Comparison of ENCODE assay signal across 8 cellular contexts in the genomic region with DNA sequence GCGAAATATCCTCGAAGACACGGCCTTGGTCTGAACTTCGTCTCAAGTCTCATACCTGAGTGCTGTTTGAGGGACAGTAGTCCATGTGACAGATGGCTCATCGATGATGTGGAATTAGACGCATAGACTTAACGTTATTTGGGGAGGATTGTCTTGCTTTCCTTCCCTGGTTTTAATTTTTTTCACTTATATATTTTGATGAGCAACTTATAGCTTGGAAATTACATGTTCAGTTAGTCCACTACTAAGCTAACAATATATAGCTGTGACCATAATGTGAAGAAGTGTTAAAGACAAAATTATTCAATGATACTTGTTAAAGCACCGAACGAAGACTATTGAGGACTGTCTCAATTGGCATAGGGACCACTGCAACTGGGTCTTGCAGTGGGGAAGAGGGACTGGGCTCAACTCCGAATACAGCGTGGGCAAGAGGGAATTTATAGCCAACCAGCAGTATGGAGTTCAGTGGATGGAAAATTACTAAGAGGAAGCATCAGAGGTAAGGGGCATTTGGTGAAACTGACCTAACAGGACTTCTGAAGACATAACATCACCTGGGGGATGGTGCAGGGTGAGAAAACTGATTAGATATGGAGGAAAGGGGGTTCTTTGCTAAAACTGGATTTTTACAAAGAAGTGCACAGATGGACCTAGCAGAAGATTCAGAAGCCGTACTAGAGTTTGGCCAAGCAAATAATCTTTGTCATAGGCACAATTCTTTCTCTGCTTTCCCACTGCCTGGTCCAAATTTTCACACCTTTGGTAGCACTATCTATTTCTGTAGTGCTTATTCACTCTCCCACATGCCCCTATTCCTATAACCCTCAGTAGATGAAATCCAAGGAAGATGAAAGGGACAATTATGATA. TPM values are rescaled to one million over a fixed set of nuclear protein-coding genes. Genes with fewer than 3 reads are reported as not detected.
DNase-seq lines count a peak whose midpoint lies in the region; ATAC-seq, FAIRE-seq and TF ChIP-seq lines count a peak whose summit lies in the region.

No MANE protein-coding gene starts in this region.

- TF ChIP-seq CTCF in WI38 (IDR thresholded peaks at IDR 0.05; ENCODE audit: low read depth, low read length), result peak; percentile 22; the same call in 1 of the 2 replicates

- ATAC-seq in left ventricle myocardium superior (peak; percentile 18), esophagus mucosa (no peak), HG03025 (IDR thresholded peaks at IDR 0.05; ENCODE audit: low FRiP score, unreplicated experiment) (no peak)

- no peak for FAIRE-seq in small intestine (lab: Jason Lieb, UNC)

- no peaks in the 10 kb centered on the region for H3K27me3 Mint-ChIP-seq in activated naive CD4-positive, alpha-beta T cell treated with anti-CD3 and anti-CD28 coated beads, Interleukin-2, amount 50 U/mL, for 24 hours

- WGBS in small intestine, 3 donors, result 21 to 42% (median 27%) methylated on average over 12 of the region's 12 CpGs

- H3K27ac ChIP-seq in small intestine (ENCODE audit: low read depth in 1 of 2, low read length in 1 of 2), result peak overlapping the region; percentile 91 to 96

- no peak for DNase-seq in activated naive CD4-positive, alpha-beta T cell treated with anti-CD3 and anti-CD28 coated beads, Interleukin-2, amount 50 U/mL, for 16 hours
- DNase-seq in left ventricle myocardium superior (no peak), small intestine (no peak), NCI-H1436 treated with DMSO at 0.1 percent for 48 hours (lab: John Stamatoyannopoulos, UW) (no peak)

- H3K36me3 ChIP-seq in small intestine (ENCODE audit: control insufficient read depth in 2 of 2, insufficient read depth in 2 of 2, low read length in 2 of 2), result no peaks in the 10 kb centered on the region

- H3K4me1 Mint-ChIP-seq in activated naive CD4-positive, alpha-beta T cell treated with anti-CD3 and anti-CD28 coated beads, Interleukin-2, amount 50 U/mL, for 24 hours, result peaks cover 51% of the 10 kb centered on the region

- no peaks in the 10 kb centered on the region for H3K9me3 ChIP-seq in small intestine (ENCODE audit: control insufficient read depth, low read depth)

- intact Hi-C loops in left ventricle myocardium superior (cut with micrococcal nuclease), result loop anchor here (5.0 to 10.0 kb wide), 2 partner anchors 80 to 292 kb away; partner anchors contain the start of genes FGFR1OP2 and INTS13

- peaks cover 0 to 5% of the 10 kb centered on the region in 2 donors for H3K4me1 ChIP-seq in small intestine (ENCODE audit: control insufficient read depth in 2 of 2, insufficient read depth in 1 of 2, low read depth in 1 of 2, low read length in 1 of 2)

- H3K27me3 ChIP-seq in small intestine (ENCODE audit: control insufficient read depth in 2 of 2, insufficient read depth in 2 of 2, low read length in 2 of 2), result no peaks in the 10 kb centered on the region

- peaks cover 5% of the 10 kb centered on the region for H3K36me3 Mint-ChIP-seq in activated naive CD4-positive, alpha-beta T cell treated with anti-CD3 and anti-CD28 coated beads, Interleukin-2, amount 50 U/mL, for 24 hours

- H3K9me3 Mint-ChIP-seq in activated naive CD4-positive, alpha-beta T cell treated with anti-CD3 and anti-CD28 coated beads, Interleukin-2, amount 50 U/mL, for 24 hours, result no peaks in the 10 kb centered on the region

- peak overlapping the region; percentile 92 for H3K27ac Mint-ChIP-seq in activated naive CD4-positive, alpha-beta T cell treated with anti-CD3 and anti-CD28 coated beads, Interleukin-2, amount 50 U/mL, for 24 hours

- H3K4me3 ChIP-seq in WI38 (ENCODE audit: low read depth, low read length) (peak overlapping the region; percentile 85), small intestine (ENCODE audit: low read depth in 1 of 2, low read length in 2 of 2) (peak overlapping the region in 1 of 2 donors; percentile 85)

- peak overlapping the region; percentile 94 for H3K4me3 Mint-ChIP-seq in activated naive CD4-positive, alpha-beta T cell treated with anti-CD3 and anti-CD28 coated beads, Interleukin-2, amount 50 U/mL, for 24 hours

RNA-seq across cellular contexts. Expression of gene TM7SF3, which starts 0.9 kb away (rescaled TPM):
- 27.3 TPM for total RNA-seq in left ventricle myocardium superior
- 10 to 100 TPM in 2 of 3 donors, 1 to 10 TPM in 1; 9.2 to 40.9 (median 20.5) TPM for polyA plus RNA-seq in small intestine
- 96.5 TPM for total RNA-seq in esophagus mucosa

RNA-seq across cellular contexts. Expression of gene MED21, which starts 7.3 kb away (rescaled TPM):
- total RNA-seq in left ventricle myocardium superior (53.7 TPM), esophagus mucosa (66.1 TPM)
- polyA plus RNA-seq in small intestine, result 10 to 100 TPM; 20.5 to 25.5 (median 20.9) TPM
